Comparison of ENCODE assay signal across 1 cellular context in genomic region chr17:18038149-18038850, GRCh38.
TF ChIP-seq lines count a peak whose summit lies in the region.

No MANE protein-coding gene starts in this region.

TF ChIP-seq in GM23338, 12 proteins besides CTCF, POLR2A, EP300 and RAD21:
- TF ChIP-seq, protein P1, sequence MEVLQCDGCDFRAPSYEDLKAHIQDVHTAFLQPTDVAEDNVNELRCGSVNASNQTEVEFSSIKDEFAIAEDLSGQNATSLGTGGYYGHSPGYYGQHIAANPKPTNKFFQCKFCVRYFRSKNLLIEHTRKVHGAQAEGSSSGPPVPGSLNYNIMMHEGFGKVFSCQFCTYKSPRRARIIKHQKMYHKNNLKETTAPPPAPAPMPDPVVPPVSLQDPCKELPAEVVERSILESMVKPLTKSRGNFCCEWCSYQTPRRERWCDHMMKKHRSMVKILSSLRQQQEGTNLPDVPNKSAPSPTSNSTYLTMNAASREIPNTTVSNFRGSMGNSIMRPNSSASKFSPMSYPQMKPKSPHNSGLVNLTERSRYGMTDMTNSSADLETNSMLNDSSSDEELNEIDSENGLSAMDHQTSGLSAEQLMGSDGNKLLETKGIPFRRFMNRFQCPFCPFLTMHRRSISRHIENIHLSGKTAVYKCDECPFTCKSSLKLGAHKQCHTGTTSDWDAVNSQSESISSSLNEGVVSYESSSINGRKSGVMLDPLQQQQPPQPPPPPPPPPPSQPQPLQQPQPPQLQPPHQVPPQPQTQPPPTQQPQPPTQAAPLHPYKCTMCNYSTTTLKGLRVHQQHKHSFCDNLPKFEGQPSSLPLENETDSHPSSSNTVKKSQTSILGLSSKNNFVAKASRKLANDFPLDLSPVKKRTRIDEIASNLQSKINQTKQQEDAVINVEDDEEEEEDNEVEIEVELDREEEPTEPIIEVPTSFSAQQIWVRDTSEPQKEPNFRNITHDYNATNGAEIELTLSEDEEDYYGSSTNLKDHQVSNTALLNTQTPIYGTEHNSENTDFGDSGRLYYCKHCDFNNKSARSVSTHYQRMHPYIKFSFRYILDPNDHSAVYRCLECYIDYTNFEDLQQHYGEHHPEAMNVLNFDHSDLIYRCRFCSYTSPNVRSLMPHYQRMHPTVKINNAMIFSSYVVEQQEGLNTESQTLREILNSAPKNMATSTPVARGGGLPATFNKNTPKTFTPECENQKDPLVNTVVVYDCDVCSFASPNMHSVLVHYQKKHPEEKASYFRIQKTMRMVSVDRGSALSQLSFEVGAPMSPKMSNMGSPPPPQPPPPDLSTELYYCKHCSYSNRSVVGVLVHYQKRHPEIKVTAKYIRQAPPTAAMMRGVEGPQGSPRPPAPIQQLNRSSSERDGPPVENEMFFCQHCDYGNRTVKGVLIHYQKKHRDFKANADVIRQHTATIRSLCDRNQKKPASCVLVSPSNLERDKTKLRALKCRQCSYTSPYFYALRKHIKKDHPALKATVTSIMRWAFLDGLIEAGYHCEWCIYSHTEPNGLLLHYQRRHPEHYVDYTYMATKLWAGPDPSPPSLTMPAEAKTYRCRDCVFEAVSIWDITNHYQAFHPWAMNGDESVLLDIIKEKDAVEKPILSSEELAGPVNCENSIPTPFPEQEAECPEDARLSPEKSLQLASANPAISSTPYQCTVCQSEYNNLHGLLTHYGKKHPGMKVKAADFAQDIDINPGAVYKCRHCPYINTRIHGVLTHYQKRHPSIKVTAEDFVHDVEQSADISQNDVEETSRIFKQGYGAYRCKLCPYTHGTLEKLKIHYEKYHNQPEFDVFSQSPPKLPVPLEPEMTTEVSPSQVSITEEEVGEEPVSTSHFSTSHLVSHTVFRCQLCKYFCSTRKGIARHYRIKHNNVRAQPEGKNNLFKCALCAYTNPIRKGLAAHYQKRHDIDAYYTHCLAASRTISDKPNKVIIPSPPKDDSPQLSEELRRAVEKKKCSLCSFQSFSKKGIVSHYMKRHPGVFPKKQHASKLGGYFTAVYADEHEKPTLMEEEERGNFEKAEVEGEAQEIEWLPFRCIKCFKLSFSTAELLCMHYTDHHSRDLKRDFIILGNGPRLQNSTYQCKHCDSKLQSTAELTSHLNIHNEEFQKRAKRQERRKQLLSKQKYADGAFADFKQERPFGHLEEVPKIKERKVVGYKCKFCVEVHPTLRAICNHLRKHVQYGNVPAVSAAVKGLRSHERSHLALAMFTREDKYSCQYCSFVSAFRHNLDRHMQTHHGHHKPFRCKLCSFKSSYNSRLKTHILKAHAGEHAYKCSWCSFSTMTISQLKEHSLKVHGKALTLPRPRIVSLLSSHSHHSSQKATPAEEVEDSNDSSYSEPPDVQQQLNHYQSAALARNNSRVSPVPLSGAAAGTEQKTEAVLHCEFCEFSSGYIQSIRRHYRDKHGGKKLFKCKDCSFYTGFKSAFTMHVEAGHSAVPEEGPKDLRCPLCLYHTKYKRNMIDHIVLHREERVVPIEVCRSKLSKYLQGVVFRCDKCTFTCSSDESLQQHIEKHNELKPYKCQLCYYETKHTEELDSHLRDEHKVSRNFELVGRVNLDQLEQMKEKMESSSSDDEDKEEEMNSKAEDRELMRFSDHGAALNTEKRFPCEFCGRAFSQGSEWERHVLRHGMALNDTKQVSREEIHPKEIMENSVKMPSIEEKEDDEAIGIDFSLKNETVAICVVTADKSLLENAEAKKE (CRISPR knock-in tag; IDR thresholded peaks at IDR 0.05) = no peak
- TF ChIP-seq JUNB (IDR thresholded peaks at IDR 0.05; ENCODE audit: unreplicated experiment) (no peak), REST (IDR thresholded peaks at IDR 0.05; ENCODE audit: unreplicated experiment) (no peak), EZH2phosphoT487 (IDR thresholded peaks at IDR 0.05; ENCODE audit: unreplicated experiment) (no peak), ETS1 (IDR thresholded peaks at IDR 0.05) (no peak), POLR2AphosphoS5 (IDR thresholded peaks at IDR 0.05; ENCODE audit: low read depth) (no peak)
